8 cellular contexts compared by ENCODE assay signal in the genomic region with DNA sequence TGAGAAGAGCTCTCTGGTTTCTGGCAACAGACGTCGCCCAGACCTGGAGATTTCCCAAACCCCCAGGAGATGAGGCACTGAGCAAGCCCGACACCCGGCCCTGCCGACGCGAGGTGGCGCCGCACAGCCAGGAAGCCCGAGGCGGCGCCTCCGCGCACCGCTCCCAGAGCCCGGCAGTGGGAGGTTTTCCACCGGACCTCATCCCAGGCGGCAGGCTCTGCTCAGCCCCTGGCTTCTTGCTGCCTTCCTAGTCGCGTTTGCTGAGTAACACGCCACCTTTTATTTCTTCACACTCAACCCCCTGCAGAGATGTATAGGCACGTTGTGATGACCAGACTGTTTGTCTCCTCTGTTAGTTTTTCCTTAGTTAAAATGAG. TPM values are rescaled to one million over a fixed set of nuclear protein-coding genes. Genes with fewer than 3 reads are reported as not detected.
DNase-seq lines count a peak whose midpoint lies in the region; ATAC-seq and TF ChIP-seq lines count a peak whose summit lies in the region.

No MANE protein-coding gene starts in this region.

- H4K20me1 ChIP-seq in Loucy (ENCODE audit: insufficient read depth, low read length, poor library complexity, severe bottlenecking), result no peaks in the 10 kb centered on the region
- no peaks in the 10 kb centered on the region for H4K20me1 ChIP-seq in fibroblast of lung (ENCODE audit: control insufficient read depth, extremely low read depth, insufficient read depth, low read length)

- DNase-seq in NCI-H2081 (lab: John Stamatoyannopoulos, UW) (peak; percentile 69 to 82), NCI-H2081 treated with DMSO at 0.1 percent for 48 hours (lab: John Stamatoyannopoulos, UW) (no peak), SW480 (ENCODE audit: low spot score) (peak; percentile 74), fibroblast of lung (ENCODE audit: low read depth in 2 of 2) (peak; percentile 54 to 64), naive B cell (peak; percentile 0)

- no peak overlapping the region for H3K27ac ChIP-seq in fibroblast of lung (ENCODE audit: insufficient read depth, low read length)

- ATAC-seq in naive B cell (ENCODE audit: low read depth in 2 of 2) (no peak), GM19455 (IDR thresholded peaks at IDR 0.05; ENCODE audit: unreplicated experiment) (no peak), GM18505 (IDR thresholded peaks at IDR 0.05; ENCODE audit: unreplicated experiment) (no peak)

- H3K4me3 ChIP-seq in Loucy (ENCODE audit: low read length, poor library complexity, severe bottlenecking), result peak overlapping the region; percentile 35
- H3K4me3 ChIP-seq in fibroblast of lung (replicated peaks in 1 of 4; ENCODE audit: control extremely low read depth in 1 of 4, insufficient read depth in 1 of 4, low read depth in 3 of 4, low read length in 4 of 4), result no peak overlapping the region

- no peaks in the 10 kb centered on the region for H3K9me2 ChIP-seq in Loucy (replicated peaks; ENCODE audit: low read depth, low read length)

- H3K4me3 Mint-ChIP-seq in naive B cell, result no peak overlapping the region

- no peak overlapping the region for H3K27ac Mint-ChIP-seq in naive B cell

- no peaks in the 10 kb centered on the region for H3K36me3 Mint-ChIP-seq in naive B cell

- H3F3A ChIP-seq in Loucy (ENCODE audit: low read depth), result no peaks in the 10 kb centered on the region

- H3K4me2 ChIP-seq in Loucy (ENCODE audit: low read depth, low read length, poor library complexity, severe bottlenecking) (peak overlapping the region; percentile 57), fibroblast of lung (ENCODE audit: extremely low read depth, insufficient read depth, low read length) (no peak overlapping the region)

- H3K27me3 ChIP-seq in Loucy (ENCODE audit: insufficient read depth, low read length, poor library complexity, severe bottlenecking) (no peaks in the 10 kb centered on the region), fibroblast of lung (ENCODE audit: control insufficient read depth, insufficient read depth, low read length) (no peaks in the 10 kb centered on the region)

- H3K4me1 ChIP-seq in Loucy (ENCODE audit: insufficient read depth, low read length, poor library complexity, severe bottlenecking) (no peaks in the 10 kb centered on the region), fibroblast of lung (ENCODE audit: control insufficient read depth, extremely low read depth, insufficient read depth, low read length) (no peaks in the 10 kb centered on the region)

- H3K79me2 ChIP-seq in Loucy (ENCODE audit: insufficient read depth, low read length), result no peaks in the 10 kb centered on the region
- H3K79me2 ChIP-seq in fibroblast of lung (ENCODE audit: control insufficient read depth, insufficient read depth, low read length), result no peaks in the 10 kb centered on the region

- TF ChIP-seq POLR2A in GM18505 (IDR thresholded peaks at IDR 0.05; ENCODE audit: borderline replicate concordance, extremely low read depth, insufficient read depth, insufficient read length), result no peak

- peaks cover 0 to 4% (median 4%) of the 10 kb centered on the region in 3 donors for H3K4me1 Mint-ChIP-seq in naive B cell

- peak; percentile 80 for TF ChIP-seq CTCF in Loucy (conservative IDR thresholded peaks at IDR 0.05; ENCODE audit: low read length)
- peak; percentile 74 to 77 for TF ChIP-seq CTCF in fibroblast of lung (conservative IDR thresholded peaks at IDR 0.05 in 1 of 2, IDR thresholded peaks at IDR 0.05 in 1 of 2; ENCODE audit: low read depth in 1 of 2, low read length in 2 of 2)

- H2AFZ ChIP-seq in Loucy (ENCODE audit: low read length) (peak overlapping the region; percentile 72), fibroblast of lung (ENCODE audit: low read length) (peak overlapping the region; percentile 45)

- H3K36me3 ChIP-seq in Loucy (ENCODE audit: insufficient read depth, low read length), result no peaks in the 10 kb centered on the region
- no peaks in the 10 kb centered on the region for H3K36me3 ChIP-seq in fibroblast of lung (ENCODE audit: control insufficient read depth, insufficient read depth, low read length)

- H3K9me3 ChIP-seq in Loucy (ENCODE audit: insufficient read depth, low read depth, low read length), result no peaks in the 10 kb centered on the region
- H3K9me3 ChIP-seq in fibroblast of lung (ENCODE audit: control insufficient read depth, insufficient read depth, low read depth, low read length), result no peaks in the 10 kb centered on the region

- no peaks in the 10 kb centered on the region for H3K9me3 Mint-ChIP-seq in naive B cell

- no peak overlapping the region for H3K9ac ChIP-seq in Loucy (ENCODE audit: low read depth, low read length, poor library complexity, severe bottlenecking)
- no peak overlapping the region for H3K9ac ChIP-seq in fibroblast of lung (ENCODE audit: insufficient read depth, low read length)

- H3K27me3 Mint-ChIP-seq in naive B cell, result peaks cover 39 to 50% (median 45%) of the 10 kb centered on the region in 3 donors

RNA-seq across cellular contexts. Expression of a gene that starts 56.3 kb away (rescaled TPM):
- total RNA-seq in fibroblast of lung, result 24.7 and 39.8 TPM in 2 replicates
- polyA plus RNA-seq in fibroblast of lung (10.6 and 27.3 TPM in 2 replicates), naive B cell (ENCODE audit: low read depth in 6 of 6) (10 to 100 TPM in 1 of 6 donors, 1 to 10 TPM in 5; 1.7 to 16.4 (median 4.3) TPM)
- polyA plus RNA-seq in fibroblast of lung (2012), result 7.8 and 17.6 TPM in 2 replicates
- polyA minus RNA-seq in fibroblast of lung (ENCODE audit: low replicate concordance), result 4.6 and 9.5 TPM in 2 replicates
